ENCODE assay signal across 8 cellular contexts in the genomic region with DNA sequence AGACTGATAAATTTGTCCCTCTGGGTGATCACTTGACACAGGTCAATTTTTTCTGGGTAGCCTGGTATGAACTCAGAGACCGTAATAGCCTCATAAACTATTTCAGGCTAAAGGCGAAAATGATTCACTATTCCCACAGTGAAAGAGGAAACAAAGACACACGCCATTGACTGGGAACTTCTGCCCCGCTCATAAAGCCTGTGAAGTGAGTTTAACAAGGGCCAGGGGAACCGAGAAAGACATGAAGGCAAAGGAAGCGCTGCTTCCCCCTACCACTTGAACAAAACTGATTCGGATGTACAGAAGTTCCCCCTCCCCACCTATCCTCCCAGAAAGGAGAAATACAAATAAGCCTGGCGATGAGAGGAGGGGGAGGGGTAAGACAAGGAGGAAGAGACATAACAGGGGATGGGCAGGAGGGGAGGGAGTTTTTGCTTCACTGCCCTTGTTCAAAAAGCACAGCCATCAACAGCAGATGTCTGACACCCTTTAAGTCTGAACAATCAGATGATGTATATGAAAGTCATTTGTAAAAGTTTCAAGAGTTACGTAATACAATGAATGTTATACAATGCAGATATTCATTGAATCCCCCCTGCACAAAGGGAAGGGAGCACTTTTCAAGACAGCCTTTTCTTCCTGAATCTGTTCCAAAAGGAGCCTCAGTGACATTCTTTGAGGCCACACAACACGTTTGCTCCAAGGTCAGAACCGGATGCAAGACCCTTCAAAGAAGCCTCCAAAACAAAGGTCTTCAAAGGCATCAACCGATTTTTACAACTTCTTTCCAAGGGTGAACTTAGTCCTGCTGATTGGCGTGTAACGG. TPM values are rescaled to one million over a fixed set of nuclear protein-coding genes. Genes with fewer than 3 reads are reported as not detected.
DNase-seq lines count a peak whose midpoint lies in the region; ATAC-seq and TF ChIP-seq lines count a peak whose summit lies in the region.

No MANE protein-coding gene starts in this region.

- peak overlapping the region; percentile 81 for H3K4me3 Mint-ChIP-seq in neural progenitor cell

- H3K36me3 ChIP-seq in PC-9 (ENCODE audit: low read depth) = no peaks in the 10 kb centered on the region
- no peaks in the 10 kb centered on the region for H3K36me3 ChIP-seq in neural progenitor cell

- no peak for TF ChIP-seq CTCF in AG10803 (conservative IDR thresholded peaks at IDR 0.05; ENCODE audit: low read length)
- TF ChIP-seq CTCF in PC-9 (conservative IDR thresholded peaks at IDR 0.05) = no peak
- TF ChIP-seq CTCF in neural progenitor cell (IDR thresholded peaks at IDR 0.05) = no peak

- POLR2A ChIA-PET in PC-9 (lab: Charles Lee; ENCODE audit: unreplicated experiment) = no interaction called here

- H3K9me3 ChIP-seq in PC-9 (ENCODE audit: insufficient read depth, low read depth) = no peaks in the 10 kb centered on the region
- no peaks in the 10 kb centered on the region for H3K9me3 ChIP-seq in neural progenitor cell (ENCODE audit: low read depth)

- H4K20me1 ChIP-seq in PC-9 (ENCODE audit: insufficient read depth) = no peaks in the 10 kb centered on the region
- H4K20me1 ChIP-seq in neural progenitor cell (ENCODE audit: low read depth) = no peaks in the 10 kb centered on the region

- H3K4me2 ChIP-seq in PC-9 (peak overlapping the region; percentile 61), neural progenitor cell (peak overlapping the region; percentile 92)

- H3K9me2 ChIP-seq in PC-9 (ENCODE audit: insufficient read depth) = no peaks in the 10 kb centered on the region

- no peak overlapping the region for H3K9ac ChIP-seq in neural progenitor cell

- peaks cover 3% of the 10 kb centered on the region for H3K27me3 Mint-ChIP-seq in neural progenitor cell (ENCODE audit: insufficient read depth, low read depth)

- H3K79me2 ChIP-seq in PC-9 (ENCODE audit: low read depth) (no peaks in the 10 kb centered on the region), neural progenitor cell (ENCODE audit: low read depth) (no peaks in the 10 kb centered on the region)

- H3K4me1 Mint-ChIP-seq in neural progenitor cell = peaks cover 17% of the 10 kb centered on the region

- H3K4me1 ChIP-seq in PC-9 (replicated peaks; ENCODE audit: insufficient read depth) (no peaks in the 10 kb centered on the region), neural progenitor cell (peaks cover 8% of the 10 kb centered on the region)

- peak; percentile 77 for ATAC-seq in GM18861 (IDR thresholded peaks at IDR 0.05; ENCODE audit: unreplicated experiment)
- peak; percentile 81 for ATAC-seq in HG02970 (IDR thresholded peaks at IDR 0.05; ENCODE audit: low FRiP score, unreplicated experiment)

- peak overlapping the region; percentile 55 for H3K4me3 ChIP-seq in AG10803 (ENCODE audit: low read length)
- no peak overlapping the region for H3K4me3 ChIP-seq in PC-9
- peak overlapping the region; percentile 56 for H3K4me3 ChIP-seq in neural progenitor cell

- H3K27ac ChIP-seq in PC-9 (no peak overlapping the region), neural progenitor cell (no peak overlapping the region)

- H3F3A ChIP-seq in PC-9 (ENCODE audit: insufficient read depth, low read depth) = no peaks in the 10 kb centered on the region
- peaks cover 6% of the 10 kb centered on the region for H3F3A ChIP-seq in neural progenitor cell (ENCODE audit: low read depth)

- H2AFZ ChIP-seq in PC-9 = no peak overlapping the region
- peak overlapping the region; percentile 75 for H2AFZ ChIP-seq in neural progenitor cell (replicated peaks)

- BruUV-seq in PC-9 (replicated peaks; lab: Mats Ljungman, UMichigan) = no TSS peak

- CTCF ChIA-PET in PC-9 (lab: Charles Lee) = no interaction called here

- H3K27me3 ChIP-seq in PC-9 (ENCODE audit: insufficient read depth, low read depth) (no peaks in the 10 kb centered on the region), neural progenitor cell (peaks cover 66% of the 10 kb centered on the region)

- intact Hi-C loops in PC-9 (cut with micrococcal nuclease; ENCODE audit: unreplicated experiment) = no loop called here

- peak overlapping the region; percentile 88 for H3K27ac Mint-ChIP-seq in neural progenitor cell

- no peaks in the 10 kb centered on the region for H3K36me3 Mint-ChIP-seq in neural progenitor cell

- no peaks in the 10 kb centered on the region for H3K9me3 Mint-ChIP-seq in neural progenitor cell

- DNase-seq in AG10803 (ENCODE audit: low read depth) (peak; percentile 37), PC-9 (peak in 1 of 2 experiments; percentile 46), fibroblast of peridontal ligament (ENCODE audit: extremely low read depth) (peak; percentile 25), neural progenitor cell (ENCODE audit: low spot score) (peak; percentile 26), occipital lobe (lab: John Stamatoyannopoulos, UW) (no peak), NCI-H2029 (lab: John Stamatoyannopoulos, UW) (no peak)

RNA-seq across cellular contexts. Expression of a gene that starts 0.7 kb away (rescaled TPM):
- total RNA-seq in PC-9 (2021) = not detected in 2 replicates
- 0.30 and 0.50 TPM in 2 replicates for total RNA-seq in neural progenitor cell (ENCODE audit: low replicate concordance)
- total RNA-seq in occipital lobe = 0.47 TPM

Comparison
In these comparisons a context has a peak if more than half of its experiments do, and no peak if none do; other contexts are left out.
1. DNase-seq: peak in AG10803 (single experiment), fibroblast of peridontal ligament (single experiment) and neural progenitor cell (single experiment); none in occipital lobe (single experiment) and NCI-H2029 (single experiment).